ENCODE assay signal across 21 cellular contexts in the genomic region with DNA sequence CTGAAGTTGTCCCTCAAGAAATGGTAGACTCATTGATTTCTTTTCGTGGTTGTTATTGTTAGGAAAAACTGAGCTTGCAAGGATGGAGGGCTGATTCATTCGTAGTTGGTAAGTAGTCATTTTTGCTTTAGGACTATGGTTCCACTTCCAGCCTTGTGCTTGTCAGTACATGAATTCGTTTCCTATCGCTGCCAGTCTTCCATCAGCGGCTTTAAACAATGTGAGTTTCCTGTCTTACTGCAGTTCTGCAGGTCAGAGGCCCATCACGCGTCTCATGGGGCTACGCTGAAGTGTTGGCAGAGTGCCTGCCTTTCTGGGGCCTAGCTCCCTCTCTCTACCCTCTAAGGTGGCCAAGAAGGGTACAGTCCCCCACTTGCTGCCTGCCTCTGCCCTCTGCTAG. TPM values are rescaled to one million over a fixed set of nuclear protein-coding genes. Genes with fewer than 3 reads are reported as not detected.
A peak's percentile ranks its signal among the peaks of the same experiment; 100 is the strongest.
DNase-seq lines count a peak whose midpoint lies in the region; ATAC-seq, FAIRE-seq and TF ChIP-seq lines count a peak whose summit lies in the region.
"Had no signal": no experiment of that assay in that cellular context is flagged by ENCODE, and none has a peak within 500 bp of the region (broad histone marks: within the 10 kb centered on the region; RNA-seq: fewer than 3 reads in every experiment).

No MANE protein-coding gene starts in this region.

- TF ChIP-seq CTCF in endothelial cell of umbilical vein (IDR thresholded peaks at IDR 0.05; ENCODE audit: extremely low read depth in 1 of 2, insufficient read depth in 1 of 2, low read depth in 1 of 2, low read length in 2 of 2) = no peak

- intact Hi-C loops in endothelial cell of umbilical vein (cut with micrococcal nuclease) = loop anchor here (1.0 kb wide), 1 partner anchor 10 kb away; no protein-coding TSS in a partner anchor

- CTCF ChIA-PET in endothelial cell of umbilical vein (lab: Charles Lee) = interaction anchor here (0.6 to 2.9 kb wide), 7 partner anchors 8 to 57 kb away, joined by 3 to 20 read pairs (median 4); no protein-coding TSS in a partner anchor

- POLR2A ChIA-PET in endothelial cell of umbilical vein (lab: Charles Lee) = no interaction called here

- no peaks in the 10 kb centered on the region for H4K20me1 ChIP-seq in endothelial cell of umbilical vein (replicated peaks; ENCODE audit: control insufficient read depth, extremely low read depth, insufficient read depth, low read length)

- peaks cover 0 to 2% of the 10 kb centered on the region in 2 experiments for H3K27me3 ChIP-seq in endothelial cell of umbilical vein (ENCODE audit: control insufficient read depth in 2 of 2, insufficient read depth in 2 of 2, low read length in 2 of 2)
- H3K27me3 ChIP-seq: thyroid gland had no signal

- H3K9ac ChIP-seq in endothelial cell of umbilical vein (replicated peaks; ENCODE audit: extremely low read depth, insufficient read depth, low read length) = no peak overlapping the region
- H3K9ac ChIP-seq: KMS-11 had no signal

- BruUV-seq in endothelial cell of umbilical vein (replicated peaks; lab: Mats Ljungman, UMichigan) = no TSS peak

- H3K9me1 ChIP-seq in endothelial cell of umbilical vein (replicated peaks; ENCODE audit: control insufficient read depth, extremely low read depth, insufficient read depth, low read length) = no peaks in the 10 kb centered on the region

- DNase-seq in NCI-H2227 treated with DMSO at 0.1 percent for 48 hours (lab: John Stamatoyannopoulos, UW) (peak; percentile 33), endothelial cell of umbilical vein (ENCODE audit: low read depth, low spot score) (peak; percentile 89), pulmonary artery endothelial cell (ENCODE audit: low read depth, low spot score) (peak; percentile 71), NCI-H2081 (lab: John Stamatoyannopoulos, UW) (no peak)
- DNase-seq: activated CD8-positive, alpha-beta T cell treated with anti-CD3 and anti-CD28 coated beads, Interleukin-2, amount 10 ng/mL, durations not matched to agents 7 days and 5 days; activated naive CD8-positive, alpha-beta T cell treated with anti-CD3 and anti-CD28 coated beads for 36 hours; activated T-cell treated with anti-CD3 and anti-CD28 coated beads, Interleukin-2, amount 50 U/mL, for 72 hours; DMS 273 treated with DMSO at 0.1 percent for 48 hours; effector CD8-positive, alpha-beta T cell; foreskin fibroblast; left ventricle myocardium inferior; NCI-H187 treated with DMSO at 0.1 percent for 48 hours; RPMI8226; thyroid gland had no signal

- H3K4me3 ChIP-seq in endothelial cell of umbilical vein (replicated peaks in 1 of 3; ENCODE audit: insufficient read depth in 1 of 3, low read depth in 1 of 3, low read length in 3 of 3) = no peak overlapping the region
- H3K4me3 ChIP-seq: left ventricle myocardium inferior, smooth muscle cell, thyroid gland had no signal

- H3K36me3 ChIP-seq in KOPT-K1 (ENCODE audit: insufficient read depth, low read length) (no peaks in the 10 kb centered on the region), endothelial cell of umbilical vein (ENCODE audit: control insufficient read depth in 2 of 2, extremely low read depth in 1 of 2, insufficient read depth in 2 of 2, low read length in 2 of 2) (no peaks in the 10 kb centered on the region)
- H3K36me3 ChIP-seq: left ventricle myocardium inferior, thyroid gland, WERI-Rb-1 had no signal

- H2AFZ ChIP-seq in endothelial cell of umbilical vein (ENCODE audit: low read depth, low read length) = peak overlapping the region; percentile 64

- FAIRE-seq in endothelial cell of umbilical vein (lab: Jason Lieb, UNC) = peak; percentile 90

- peak overlapping the region; percentile 30 for H3K4me2 ChIP-seq in endothelial cell of umbilical vein (ENCODE audit: insufficient read depth, low read length)
- H3K4me2 ChIP-seq: KMS-11, smooth muscle cell had no signal

- ATAC-seq in GM18520 (IDR thresholded peaks at IDR 0.05; ENCODE audit: unreplicated experiment) (no peak), HG03378 (IDR thresholded peaks at IDR 0.05; ENCODE audit: unreplicated experiment) (no peak)
- ATAC-seq: activated CD8-positive, alpha-beta T cell treated with anti-CD3 and anti-CD28 coated beads, Interleukin-2, amount 10 ng/mL, durations not matched to agents 7 days and 5 days; activated T-cell treated with anti-CD3 and anti-CD28 coated beads, Interleukin-2, amount 50 U/mL, for 72 hours had no signal

- no peak for TF ChIP-seq POLR2A in endothelial cell of umbilical vein (IDR thresholded peaks at IDR 0.05; ENCODE audit: low read depth, low read length)

- peaks cover 25% of the 10 kb centered on the region for H3K4me1 ChIP-seq in endothelial cell of umbilical vein (ENCODE audit: control insufficient read depth, extremely low read depth, insufficient read depth, low read length)

- peaks cover 8% of the 10 kb centered on the region for H3K9me3 ChIP-seq in KOPT-K1 (ENCODE audit: insufficient read depth, low read length, poor library complexity, severe bottlenecking)
- H3K9me3 ChIP-seq in endothelial cell of umbilical vein (replicated peaks; ENCODE audit: control insufficient read depth, insufficient read depth, low read length) = no peaks in the 10 kb centered on the region
- H3K9me3 ChIP-seq: left ventricle myocardium inferior, thyroid gland had no signal

- H3K79me2 ChIP-seq in endothelial cell of umbilical vein (ENCODE audit: control insufficient read depth, insufficient read depth, low read length) = no peaks in the 10 kb centered on the region

- H3K27ac ChIP-seq in KOPT-K1 (ENCODE audit: low read depth, low read length, poor library complexity, severe bottlenecking) (peak overlapping the region; percentile 89), endothelial cell of umbilical vein (ENCODE audit: insufficient read depth, low read depth, low read length) (peak overlapping the region; percentile 44)
- H3K27ac ChIP-seq: KMS-11, left ventricle myocardium inferior, thyroid gland, WERI-Rb-1 had no signal

- dilution Hi-C loops in endothelial cell of umbilical vein (cut with MboI; ENCODE audit: extremely low pct_ligation_motif_present, low sequenced_read_pairs) = no loop called here

TF ChIP-seq in endothelial cell of umbilical vein, 7 proteins besides CTCF, POLR2A, EP300 and RAD21:
- TF ChIP-seq JUN (IDR thresholded peaks at IDR 0.05; ENCODE audit: borderline replicate concordance, insufficient read depth, insufficient read length, low read depth) = no peak
- TF ChIP-seq POLR2AphosphoS5 (IDR thresholded peaks at IDR 0.05; ENCODE audit: insufficient read depth, low read depth, low read length) = peak; percentile 33
- peak; percentile 53 for TF ChIP-seq FOS (IDR thresholded peaks at IDR 0.05; ENCODE audit: borderline replicate concordance, insufficient read depth, low read length)

RNA-seq across cellular contexts. Expression of a gene that starts 11.4 kb away (rescaled TPM):
- total RNA-seq in endothelial cell of umbilical vein (32.4 and 45.8 TPM in 2 replicates), pulmonary artery endothelial cell (18.7 and 26.8 TPM in 2 replicates)
- 74.1 and 81.6 TPM in 2 replicates for polyA plus RNA-seq in endothelial cell of umbilical vein
- 60.0 and 83.2 TPM in 2 replicates for polyA plus RNA-seq in endothelial cell of umbilical vein (2011; cell fraction: cytosol; rRNA removed)
- 54.1 and 56.1 TPM in 2 replicates for polyA plus RNA-seq in endothelial cell of umbilical vein (2011; cell fraction: nucleus; rRNA removed)
- 20.0 and 24.3 TPM in 2 replicates for polyA plus RNA-seq in endothelial cell of umbilical vein (2012)
- polyA minus RNA-seq in endothelial cell of umbilical vein = 17.4 and 25.5 TPM in 2 replicates
- not detected for polyA minus RNA-seq in endothelial cell of umbilical vein (2011; cell fraction: cytosol; rRNA and poly(A)+ RNA removed)
- polyA minus RNA-seq in endothelial cell of umbilical vein (2011; cell fraction: nucleus; rRNA and poly(A)+ RNA removed) = 8.0 and 14.1 TPM in 2 replicates
- total RNA-seq: activated CD8-positive, alpha-beta T cell treated with anti-CD3 and anti-CD28 coated beads, Interleukin-2, amount 10 ng/mL, durations not matched to agents 7 days and 5 days; activated naive CD8-positive, alpha-beta T cell treated with anti-CD3 and anti-CD28 coated beads for 36 hours; activated T-cell treated with anti-CD3 and anti-CD28 coated beads, Interleukin-2, amount 50 U/mL, for 72 hours had no signal
- polyA plus RNA-seq: BJ had no signal

Comparison
In these comparisons a context has a peak if more than half of its experiments do, and no peak if none do; other contexts are left out.
1. DNase-seq: peak in NCI-H2227 treated with DMSO at 0.1 percent for 48 hours (single experiment), endothelial cell of umbilical vein (single experiment) and pulmonary artery endothelial cell (single experiment); none in NCI-H2081 (0 of 2).